ENCODE assay signal across 13 cellular contexts in the genomic region with DNA sequence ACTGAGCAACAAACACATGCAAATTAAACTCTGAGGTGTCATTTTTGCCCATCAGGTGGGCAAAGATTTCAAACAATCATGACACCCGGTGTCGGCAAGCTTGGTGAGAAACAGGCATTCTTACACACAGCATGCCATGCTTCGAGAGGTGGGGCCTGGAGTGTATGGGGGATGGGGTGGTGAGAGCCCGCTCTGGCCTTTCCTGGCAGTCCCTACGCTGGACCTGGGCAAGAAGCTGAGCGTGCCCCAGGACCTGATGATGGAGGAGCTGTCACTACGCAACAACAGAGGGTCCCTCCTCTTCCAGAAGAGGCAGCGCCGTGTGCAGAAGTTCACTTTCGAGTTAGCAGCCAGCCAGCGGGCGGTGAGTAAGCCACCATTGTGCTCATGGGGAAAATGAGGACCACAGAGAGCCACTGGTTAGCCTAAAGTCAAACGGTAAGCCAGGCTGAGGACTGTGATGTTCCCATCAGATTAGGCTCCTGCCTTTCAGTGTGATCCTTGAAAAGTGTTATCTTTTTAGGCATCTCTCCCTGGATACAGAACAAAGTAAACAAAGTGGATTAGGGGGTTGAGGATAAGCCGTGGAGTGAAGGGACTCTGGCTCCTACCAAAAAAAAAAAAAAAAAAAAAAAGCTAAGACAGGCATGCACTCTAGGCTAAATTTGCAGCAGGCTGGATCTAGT. TPM values are rescaled to one million over a fixed set of nuclear protein-coding genes. Genes with fewer than 3 reads are reported as not detected.
DNase-seq lines count a peak whose midpoint lies in the region; ATAC-seq and TF ChIP-seq lines count a peak whose summit lies in the region.
"Had no signal": no experiment of that assay in that cellular context is flagged by ENCODE, and none has a peak within 500 bp of the region (broad histone marks: within the 10 kb centered on the region; RNA-seq: fewer than 3 reads in every experiment).

No MANE protein-coding gene starts in this region.

- CTCF ChIA-PET in activated CD8-positive, alpha-beta memory T cell treated with anti-CD3 and anti-CD28 coated beads, Interleukin-2, amount 10 ng/mL, durations not matched to agents 7 days and 5 days (lab: Charles Lee): no interaction called here

- no peak for ATAC-seq in activated CD8-positive, alpha-beta memory T cell treated with anti-CD3 and anti-CD28 coated beads, Interleukin-2, amount 10 ng/mL, durations not matched to agents 7 days and 5 days
- ATAC-seq in GM21529 (IDR thresholded peaks at IDR 0.05; ENCODE audit: unreplicated experiment): no peak
- ATAC-seq: pancreas had no signal

- no peaks in the 10 kb centered on the region for H3K9me3 Mint-ChIP-seq in activated CD8-positive, alpha-beta memory T cell treated with anti-CD3 and anti-CD28 coated beads, Interleukin-2, amount 10 ng/mL, durations not matched to agents 7 days and 5 days (ENCODE audit: low read depth)
- H3K9me3 Mint-ChIP-seq in endothelial cell (ENCODE audit: unreplicated experiment) (no peaks in the 10 kb centered on the region), osteocyte (ENCODE audit: unreplicated experiment) (no peaks in the 10 kb centered on the region)

- TF ChIP-seq CTCF in endothelial cell (IDR thresholded peaks at IDR 0.05; ENCODE audit: unreplicated experiment) (no peak), osteocyte (IDR thresholded peaks at IDR 0.05) (no peak)

- DNase-seq in activated CD8-positive, alpha-beta memory T cell treated with anti-CD3 and anti-CD28 coated beads for 24 hours: peak; percentile 40
- no peak for DNase-seq in activated CD8-positive, alpha-beta memory T cell treated with anti-CD3 and anti-CD28 coated beads, Interleukin-2, amount 10 ng/mL, durations not matched to agents 7 days and 5 days
- DNase-seq in M059J (ENCODE audit: low read depth) (peak; percentile 45), endothelial cell (ENCODE audit: low spot score) (no peak), osteocyte (ENCODE audit: extremely low spot score, unreplicated experiment) (peak; percentile 63), kidney glomerular epithelial cell (lab: John Stamatoyannopoulos, UW) (no peak)
- no peak for DNase-seq in stimulated activated CD4-positive, alpha-beta T cell treated with anti-CD3 and anti-CD28 coated beads, Interleukin-2, amount 100 ng/mL, for 24 hours
- DNase-seq: DMS 273 treated with DMSO at 0.1 percent for 48 hours, NCI-H1092 treated with DMSO at 0.1 percent for 48 hours, pancreas, SW 1271, trophoblast cell had no signal

- peaks cover 25% of the 10 kb centered on the region for H3K27me3 Mint-ChIP-seq in activated CD8-positive, alpha-beta memory T cell treated with anti-CD3 and anti-CD28 coated beads, Interleukin-2, amount 10 ng/mL, durations not matched to agents 7 days and 5 days
- H3K27me3 Mint-ChIP-seq in endothelial cell (ENCODE audit: unreplicated experiment): peaks cover 14% of the 10 kb centered on the region
- peaks cover 2% of the 10 kb centered on the region for H3K27me3 Mint-ChIP-seq in osteocyte (ENCODE audit: unreplicated experiment)

- no peak overlapping the region for H3K4me3 Mint-ChIP-seq in activated CD8-positive, alpha-beta memory T cell treated with anti-CD3 and anti-CD28 coated beads, Interleukin-2, amount 10 ng/mL, durations not matched to agents 7 days and 5 days
- H3K4me3 Mint-ChIP-seq in endothelial cell (ENCODE audit: unreplicated experiment) (peak overlapping the region; percentile 85), osteocyte (ENCODE audit: unreplicated experiment) (peak overlapping the region; percentile 53)

- H3K4me1 Mint-ChIP-seq in activated CD8-positive, alpha-beta memory T cell treated with anti-CD3 and anti-CD28 coated beads, Interleukin-2, amount 10 ng/mL, durations not matched to agents 7 days and 5 days: peaks cover 4% of the 10 kb centered on the region
- peaks cover 17% of the 10 kb centered on the region for H3K4me1 Mint-ChIP-seq in endothelial cell (ENCODE audit: unreplicated experiment)
- H3K4me1 Mint-ChIP-seq in osteocyte (ENCODE audit: unreplicated experiment): peaks cover 25% of the 10 kb centered on the region

- no peak overlapping the region for H3K27ac Mint-ChIP-seq in activated CD8-positive, alpha-beta memory T cell treated with anti-CD3 and anti-CD28 coated beads, Interleukin-2, amount 10 ng/mL, durations not matched to agents 7 days and 5 days
- H3K27ac Mint-ChIP-seq in endothelial cell (ENCODE audit: unreplicated experiment) (peak overlapping the region; percentile 63), osteocyte (ENCODE audit: unreplicated experiment) (peak overlapping the region; percentile 18)

- H3K36me3 Mint-ChIP-seq in activated CD8-positive, alpha-beta memory T cell treated with anti-CD3 and anti-CD28 coated beads, Interleukin-2, amount 10 ng/mL, durations not matched to agents 7 days and 5 days: no peaks in the 10 kb centered on the region
- H3K36me3 Mint-ChIP-seq in endothelial cell (ENCODE audit: low read depth, unreplicated experiment): peaks cover 5% of the 10 kb centered on the region
- no peaks in the 10 kb centered on the region for H3K36me3 Mint-ChIP-seq in osteocyte (ENCODE audit: unreplicated experiment)

RNA-seq across cellular contexts. Expression of a gene that starts 9.4 kb away (rescaled TPM):
- not detected for total RNA-seq in activated CD8-positive, alpha-beta memory T cell treated with anti-CD3 and anti-CD28 coated beads, Interleukin-2, amount 10 ng/mL, durations not matched to agents 7 days and 5 days
- 0.25 and 0.34 TPM in 2 replicates for total RNA-seq in M059J (2014; rRNA removed; shearing (Covaris generic))
- 12.0 TPM for total RNA-seq in endothelial cell (ENCODE audit: unreplicated experiment)
- 0.27 and 1.5 TPM in 2 replicates for total RNA-seq in osteocyte

RNA-seq across cellular contexts. Expression of a gene that starts 30.0 kb away (rescaled TPM):
- total RNA-seq in activated CD8-positive, alpha-beta memory T cell treated with anti-CD3 and anti-CD28 coated beads, Interleukin-2, amount 10 ng/mL, durations not matched to agents 7 days and 5 days: under 1 TPM; 0.05 to 0.09 TPM
- total RNA-seq in M059J (2014; rRNA removed; shearing (Covaris generic)): 3.1 and 5.6 TPM in 2 replicates
- total RNA-seq in endothelial cell (ENCODE audit: unreplicated experiment) (94.3 TPM), osteocyte (17.8 and 18.4 TPM in 2 replicates)

RNA-seq across cellular contexts. Expression of a gene that starts 30.4 kb away (rescaled TPM):
- total RNA-seq in activated CD8-positive, alpha-beta memory T cell treated with anti-CD3 and anti-CD28 coated beads, Interleukin-2, amount 10 ng/mL, durations not matched to agents 7 days and 5 days: 10 to 100 TPM; 63.3 to 78.7 TPM
- total RNA-seq in M059J (2014; rRNA removed; shearing (Covaris generic)): 38.8 and 39.3 TPM in 2 replicates
- total RNA-seq in endothelial cell (ENCODE audit: unreplicated experiment) (54.5 TPM), osteocyte (41.6 and 43.6 TPM in 2 replicates)

Comparison
In these comparisons a context has a peak if more than half of its experiments do, and no peak if none do; other contexts are left out.
1. DNase-seq: peak in activated CD8-positive, alpha-beta memory T cell treated with anti-CD3 and anti-CD28 coated beads for 24 hours (single experiment), M059J (single experiment) and osteocyte (single experiment); none in activated CD8-positive, alpha-beta memory T cell treated with anti-CD3 and anti-CD28 coated beads, Interleukin-2, amount 10 ng/mL, durations not matched to agents 7 days and 5 days (single experiment), endothelial cell (single experiment), stimulated activated CD4-positive, alpha-beta T cell treated with anti-CD3 and anti-CD28 coated beads, Interleukin-2, amount 100 ng/mL, for 24 hours (0 of 2) and kidney glomerular epithelial cell (single experiment).